Comparison of ENCODE assay signal across 1 cellular context in the genomic region with DNA sequence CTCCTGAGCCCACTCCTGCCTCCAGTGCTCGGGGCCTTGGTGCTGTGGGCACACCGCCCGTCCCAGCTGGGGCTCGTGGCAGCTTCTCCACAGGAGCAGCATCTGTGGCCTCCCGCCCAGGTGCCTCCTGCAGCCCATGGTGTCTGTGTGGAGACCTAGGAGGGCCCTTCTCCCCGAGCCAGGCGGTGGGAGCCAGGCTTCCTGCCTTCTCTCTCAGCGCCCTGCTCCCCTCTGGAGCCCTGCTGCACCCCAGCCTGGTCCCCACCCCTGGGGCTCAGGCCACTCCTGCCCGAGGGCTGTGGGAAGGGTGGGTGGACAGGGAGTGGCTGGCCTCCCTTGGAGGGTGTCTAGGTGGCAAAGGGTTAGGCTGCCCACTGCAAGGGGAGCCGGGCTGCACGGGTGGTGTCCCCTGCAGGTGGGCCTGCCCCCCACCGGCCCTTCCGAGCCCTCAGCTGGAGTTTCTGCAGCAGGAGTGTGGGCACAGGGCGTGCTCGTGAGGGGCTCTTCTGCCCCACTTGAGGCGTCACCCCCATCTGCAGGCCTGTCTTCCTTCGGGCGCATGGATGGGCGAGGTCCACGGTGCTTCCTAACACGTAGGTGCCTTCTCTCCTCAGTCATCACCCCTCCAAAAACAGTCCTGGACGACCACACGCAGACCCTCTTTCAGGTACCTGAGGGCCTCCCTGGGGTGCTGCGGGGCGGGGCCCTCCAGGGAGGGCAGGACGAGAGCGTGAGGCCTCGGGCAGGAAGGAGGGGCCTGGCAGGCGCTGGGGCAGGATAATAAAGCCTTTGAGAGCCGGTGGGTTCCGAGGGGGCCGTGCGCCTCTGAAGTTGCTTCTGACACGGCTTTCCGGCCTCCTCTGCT.
TF ChIP-seq lines count a peak whose summit lies in the region.

No MANE protein-coding gene starts in this region.

TF ChIP-seq in GM12878, 131 proteins besides CTCF, POLR2A, EP300 and RAD21:
- TF ChIP-seq BCL3 (IDR thresholded peaks at IDR 0.05; ENCODE audit: borderline replicate concordance, insufficient read depth, low read depth, low read length, poor library complexity, severe bottlenecking): no peak
- TF ChIP-seq, protein P1, sequence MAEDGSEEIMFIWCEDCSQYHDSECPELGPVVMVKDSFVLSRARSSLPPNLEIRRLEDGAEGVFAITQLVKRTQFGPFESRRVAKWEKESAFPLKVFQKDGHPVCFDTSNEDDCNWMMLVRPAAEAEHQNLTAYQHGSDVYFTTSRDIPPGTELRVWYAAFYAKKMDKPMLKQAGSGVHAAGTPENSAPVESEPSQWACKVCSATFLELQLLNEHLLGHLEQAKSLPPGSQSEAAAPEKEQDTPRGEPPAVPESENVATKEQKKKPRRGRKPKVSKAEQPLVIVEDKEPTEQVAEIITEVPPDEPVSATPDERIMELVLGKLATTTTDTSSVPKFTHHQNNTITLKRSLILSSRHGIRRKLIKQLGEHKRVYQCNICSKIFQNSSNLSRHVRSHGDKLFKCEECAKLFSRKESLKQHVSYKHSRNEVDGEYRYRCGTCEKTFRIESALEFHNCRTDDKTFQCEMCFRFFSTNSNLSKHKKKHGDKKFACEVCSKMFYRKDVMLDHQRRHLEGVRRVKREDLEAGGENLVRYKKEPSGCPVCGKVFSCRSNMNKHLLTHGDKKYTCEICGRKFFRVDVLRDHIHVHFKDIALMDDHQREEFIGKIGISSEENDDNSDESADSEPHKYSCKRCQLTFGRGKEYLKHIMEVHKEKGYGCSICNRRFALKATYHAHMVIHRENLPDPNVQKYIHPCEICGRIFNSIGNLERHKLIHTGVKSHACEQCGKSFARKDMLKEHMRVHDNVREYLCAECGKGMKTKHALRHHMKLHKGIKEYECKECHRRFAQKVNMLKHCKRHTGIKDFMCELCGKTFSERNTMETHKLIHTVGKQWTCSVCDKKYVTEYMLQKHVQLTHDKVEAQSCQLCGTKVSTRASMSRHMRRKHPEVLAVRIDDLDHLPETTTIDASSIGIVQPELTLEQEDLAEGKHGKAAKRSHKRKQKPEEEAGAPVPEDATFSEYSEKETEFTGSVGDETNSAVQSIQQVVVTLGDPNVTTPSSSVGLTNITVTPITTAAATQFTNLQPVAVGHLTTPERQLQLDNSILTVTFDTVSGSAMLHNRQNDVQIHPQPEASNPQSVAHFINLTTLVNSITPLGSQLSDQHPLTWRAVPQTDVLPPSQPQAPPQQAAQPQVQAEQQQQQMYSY (CRISPR knock-in tag; IDR thresholded peaks at IDR 0.05): no peak
- no peak for TF ChIP-seq SIX5 (IDR thresholded peaks at IDR 0.05; ENCODE audit: low read depth, low read length, severe bottlenecking)
- no peak for TF ChIP-seq LARP7 (IDR thresholded peaks at IDR 0.05)
- TF ChIP-seq HCFC1 (IDR thresholded peaks at IDR 0.05; ENCODE audit: low read length): no peak
- TF ChIP-seq, protein P2, sequence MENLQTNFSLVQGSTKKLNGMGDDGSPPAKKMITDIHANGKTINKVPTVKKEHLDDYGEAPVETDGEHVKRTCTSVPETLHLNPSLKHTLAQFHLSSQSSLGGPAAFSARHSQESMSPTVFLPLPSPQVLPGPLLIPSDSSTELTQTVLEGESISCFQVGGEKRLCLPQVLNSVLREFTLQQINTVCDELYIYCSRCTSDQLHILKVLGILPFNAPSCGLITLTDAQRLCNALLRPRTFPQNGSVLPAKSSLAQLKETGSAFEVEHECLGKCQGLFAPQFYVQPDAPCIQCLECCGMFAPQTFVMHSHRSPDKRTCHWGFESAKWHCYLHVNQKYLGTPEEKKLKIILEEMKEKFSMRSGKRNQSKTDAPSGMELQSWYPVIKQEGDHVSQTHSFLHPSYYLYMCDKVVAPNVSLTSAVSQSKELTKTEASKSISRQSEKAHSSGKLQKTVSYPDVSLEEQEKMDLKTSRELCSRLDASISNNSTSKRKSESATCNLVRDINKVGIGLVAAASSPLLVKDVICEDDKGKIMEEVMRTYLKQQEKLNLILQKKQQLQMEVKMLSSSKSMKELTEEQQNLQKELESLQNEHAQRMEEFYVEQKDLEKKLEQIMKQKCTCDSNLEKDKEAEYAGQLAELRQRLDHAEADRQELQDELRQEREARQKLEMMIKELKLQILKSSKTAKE (IDR thresholded peaks at IDR 0.05; ENCODE audit: low read depth, poor library complexity, severe bottlenecking): no peak
- TF ChIP-seq MEF2B (IDR thresholded peaks at IDR 0.05; ENCODE audit: partially characterized antibody, poor library complexity, severe bottlenecking): no peak
- no peak for TF ChIP-seq CBX3 (IDR thresholded peaks at IDR 0.05; ENCODE audit: borderline replicate concordance, low read depth)
